Comparison of ENCODE assay signal across 1 cellular context in genomic region chr1:191901651-191902050, GRCh38.
TF ChIP-seq lines count a peak whose summit lies in the region.

No MANE protein-coding gene starts in this region.

TF ChIP-seq in HepG2, 621 proteins besides CTCF, POLR2A, EP300 and RAD21 (continued from another document):
- no peak for TF ChIP-seq GRHL1 (CRISPR knock-in tag; conservative IDR thresholded peaks at IDR 0.05)
TF ChIP-seq in HepG2: peak in this region for 0.
